ENCODE assay signal across 1 cellular context in the genomic region with DNA sequence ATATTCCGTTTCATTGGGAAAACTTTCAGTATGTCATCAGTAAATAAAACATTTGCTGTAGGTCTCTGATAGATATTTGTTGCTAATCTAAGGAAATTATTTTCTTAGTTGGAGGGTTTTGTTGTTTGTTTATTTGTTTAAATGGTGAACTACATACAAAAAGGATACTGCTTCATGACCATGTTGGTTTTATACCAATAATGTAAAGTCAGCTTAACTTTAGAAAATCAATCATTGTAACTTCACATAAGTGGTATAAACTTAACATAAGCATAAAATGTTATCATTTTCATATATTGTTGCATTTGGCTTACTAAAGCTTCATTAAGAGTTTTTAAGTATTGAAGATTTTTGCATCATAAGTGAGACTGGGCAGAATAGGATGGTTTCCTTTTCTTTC.
TF ChIP-seq lines count a peak whose summit lies in the region.

No MANE protein-coding gene starts in this region.

TF ChIP-seq in K562, 482 proteins besides CTCF, POLR2A, EP300 and RAD21:
- TF ChIP-seq RUNX1 (IDR thresholded peaks at IDR 0.05; ENCODE audit: low read depth) (no peak), CHCHD3 (CRISPR knock-in tag; IDR thresholded peaks at IDR 0.05) (no peak), ZNF551 (CRISPR knock-in tag; IDR thresholded peaks at IDR 0.05) (no peak), ZNF384 (IDR thresholded peaks at IDR 0.05; ENCODE audit: low read depth, low read length) (no peak), C11orf30 (IDR thresholded peaks at IDR 0.05; ENCODE audit: low read depth) (peak; percentile 52), NR2C2 (CRISPR knock-in tag; IDR thresholded peaks at IDR 0.05) (no peak), NR2C2 (tag; IDR thresholded peaks at IDR 0.05) (no peak), RFX5 (IDR thresholded peaks at IDR 0.05; ENCODE audit: low read depth, low read length) (no peak), ZNF316 (IDR thresholded peaks at IDR 0.05) (peak; percentile 69)
